7 cellular contexts compared by ENCODE assay signal in genomic region chr1:175338447-175339135, GRCh38.
DNase-seq lines count a peak whose midpoint lies in the region; ATAC-seq, FAIRE-seq and TF ChIP-seq lines count a peak whose summit lies in the region.

No MANE protein-coding gene starts in this region.

- no peaks in the 10 kb centered on the region for H3K9me3 ChIP-seq in astrocyte (ENCODE audit: insufficient read depth, low read depth, low read length)

- no peak overlapping the region for H3K4me3 ChIP-seq in astrocyte (ENCODE audit: insufficient read depth, low read depth, low read length)

- H3K9ac ChIP-seq in astrocyte (ENCODE audit: low read length) = no peak overlapping the region

- peaks cover 32% of the 10 kb centered on the region for H3K27me3 Mint-ChIP-seq in astrocyte (ENCODE audit: low read depth, unreplicated experiment)
- peaks cover 33% of the 10 kb centered on the region for H3K27me3 Mint-ChIP-seq in nephron (ENCODE audit: low read depth)

- DNase-seq in T follicular helper cell (ENCODE audit: low read depth) (peak; percentile 41), astrocyte (ENCODE audit: low read depth) (no peak), NCI-H510A (lab: John Stamatoyannopoulos, UW) (no peak), DMS153 treated with DMSO at 0.1 percent for 48 hours (lab: John Stamatoyannopoulos, UW; ENCODE audit: unreplicated experiment) (no peak)

- no peak for FAIRE-seq in astrocyte (lab: Jason Lieb, UNC)

- no peaks in the 10 kb centered on the region for H3K27me3 ChIP-seq in astrocyte (ENCODE audit: insufficient read depth, low read length)

- TF ChIP-seq CTCF in astrocyte (IDR thresholded peaks at IDR 0.05; ENCODE audit: insufficient read depth, low read depth, low read length) (peak; percentile 13), nephron (IDR thresholded peaks at IDR 0.05; ENCODE audit: unreplicated experiment in 3 of 3) (peak; percentile 26 to 42 (median 28))

- no peaks in the 10 kb centered on the region for H3K36me3 Mint-ChIP-seq in astrocyte (ENCODE audit: low read depth, unreplicated experiment)
- H3K36me3 Mint-ChIP-seq in nephron (ENCODE audit: low read depth) = no peaks in the 10 kb centered on the region

- H3K4me1 Mint-ChIP-seq in astrocyte (ENCODE audit: low read depth, unreplicated experiment) = peaks cover 2% of the 10 kb centered on the region
- H3K4me1 Mint-ChIP-seq in nephron = no peaks in the 10 kb centered on the region

- no peak overlapping the region for H3K27ac ChIP-seq in astrocyte (ENCODE audit: low read depth, low read length)

- no peak overlapping the region for H2AFZ ChIP-seq in astrocyte (ENCODE audit: low read depth, low read length)

- H3K79me2 ChIP-seq in astrocyte (ENCODE audit: insufficient read depth, low read length) = no peaks in the 10 kb centered on the region

- no peak overlapping the region for H3K4me3 Mint-ChIP-seq in astrocyte (ENCODE audit: unreplicated experiment)
- H3K4me3 Mint-ChIP-seq in nephron = no peak overlapping the region

- H3K36me3 ChIP-seq in astrocyte (ENCODE audit: insufficient read depth, low read length) = no peaks in the 10 kb centered on the region

- no peak overlapping the region for H3K27ac Mint-ChIP-seq in astrocyte (ENCODE audit: unreplicated experiment)
- no peak overlapping the region for H3K27ac Mint-ChIP-seq in nephron

- no peaks in the 10 kb centered on the region for H3K4me1 ChIP-seq in astrocyte (ENCODE audit: insufficient read depth, low read length)

- H4K20me1 ChIP-seq in astrocyte (ENCODE audit: insufficient read depth, low read length) = no peaks in the 10 kb centered on the region

- no peak overlapping the region for H3K4me2 ChIP-seq in astrocyte (ENCODE audit: low read length)

- H3K9me3 Mint-ChIP-seq in astrocyte (ENCODE audit: unreplicated experiment) (peaks cover 1% of the 10 kb centered on the region), nephron (no peaks in the 10 kb centered on the region)

- ATAC-seq in GM18520 (IDR thresholded peaks at IDR 0.05; ENCODE audit: unreplicated experiment) (peak; percentile 37), HG03095 (IDR thresholded peaks at IDR 0.05; ENCODE audit: unreplicated experiment) (peak; percentile 75)
